Comparison of ENCODE assay signal across 29 cellular contexts in genomic region chr2:205297846-205298245, GRCh38.
"Had no signal": no experiment of that assay in that cellular context is flagged by ENCODE, and none has a peak within 500 bp of the region (broad histone marks: within the 10 kb centered on the region; RNA-seq: fewer than 3 reads in every experiment).

No MANE protein-coding gene starts in this region.

- H3K4me1 ChIP-seq: parathyroid adenoma, psoas muscle, right lobe of liver, suprapubic skin, testis, tibial artery, upper lobe of right lung, uterus had no signal

- H3K79me2 ChIP-seq: parathyroid adenoma had no signal

- H3K27ac ChIP-seq: neural progenitor cell, ovary, parathyroid adenoma, psoas muscle, right lobe of liver, sigmoid colon, suprapubic skin, testis, tibial artery, transverse colon, upper lobe of right lung, uterus had no signal

- H3K27me3 Mint-ChIP-seq: progenitor cell of endocrine pancreas; stimulated activated naive B cell treated with anti-CD40 and anti-IgM and Interleukin-4, amounts not matched to agents 10 μg/mL and 1 μg/mL and 100 μg/mL, for 72 hours; stimulated activated naive CD8-positive, alpha-beta T cell treated with anti-CD3 and anti-CD28 coated beads, Interleukin-15, amount 100 ng/mL, for 72 hours; type B pancreatic cell had no signal

- H3K9me3 Mint-ChIP-seq: natural killer cell; nephron; neural progenitor cell; stimulated activated effector memory CD8-positive, alpha-beta T cell treated with anti-CD3 and anti-CD28 coated beads, Interleukin-12 subunit alpha, Interleukin-12 subunit beta, amount 100 ng/mL, for 72 hours; stimulated activated naive CD8-positive, alpha-beta T cell treated with anti-CD3 and anti-CD28 coated beads, Interleukin-15, amount 100 ng/mL, for 72 hours; type B pancreatic cell had no signal

- H3K4me1 Mint-ChIP-seq: natural killer cell; nephron; stimulated activated effector memory CD8-positive, alpha-beta T cell treated with anti-CD3 and anti-CD28 coated beads, Interleukin-12 subunit alpha, Interleukin-12 subunit beta, amount 100 ng/mL, for 72 hours; stimulated activated naive CD8-positive, alpha-beta T cell treated with anti-CD3 and anti-CD28 coated beads, Interleukin-15, amount 100 ng/mL, for 72 hours had no signal

- H2AFZ ChIP-seq: neural progenitor cell, parathyroid adenoma had no signal

- H3K9me3 ChIP-seq: ovary, psoas muscle, right lobe of liver, sigmoid colon, suprapubic skin, testis, tibial artery, transverse colon, upper lobe of right lung, uterus had no signal

- ATAC-seq: natural killer cell; psoas muscle; right cardiac atrium; right lobe of liver; stimulated activated effector memory CD8-positive, alpha-beta T cell treated with anti-CD3 and anti-CD28 coated beads, Interleukin-12 subunit alpha, Interleukin-12 subunit beta, amount 100 ng/mL, for 72 hours; stimulated activated naive B cell treated with anti-CD40 and anti-IgM and Interleukin-4, amounts not matched to agents 10 μg/mL and 1 μg/mL and 100 μg/mL, for 72 hours; stimulated activated naive CD8-positive, alpha-beta T cell treated with anti-CD3 and anti-CD28 coated beads, Interleukin-15, amount 100 ng/mL, for 72 hours; stimulated activated naive CD8-positive, alpha-beta T cell treated with anti-CD3 and anti-CD28 coated beads, Interleukin-15, Interleukin-2, amounts not matched to agents 100 U/mL and 50 U/mL, for 24 hours; upper lobe of right lung had no signal

- H3K27me3 ChIP-seq: neural progenitor cell, ovary, right lobe of liver, sigmoid colon, suprapubic skin, testis, tibial artery, transverse colon, upper lobe of right lung, uterus had no signal

- H3K4me2 ChIP-seq: neural progenitor cell had no signal

- H3K4me3 Mint-ChIP-seq: natural killer cell; nephron; neural progenitor cell; stimulated activated effector memory CD8-positive, alpha-beta T cell treated with anti-CD3 and anti-CD28 coated beads, Interleukin-12 subunit alpha, Interleukin-12 subunit beta, amount 100 ng/mL, for 72 hours; stimulated activated naive B cell treated with anti-CD40 and anti-IgM and Interleukin-4, amounts not matched to agents 10 μg/mL and 1 μg/mL and 100 μg/mL, for 72 hours; stimulated activated naive CD8-positive, alpha-beta T cell treated with anti-CD3 and anti-CD28 coated beads, Interleukin-15, amount 100 ng/mL, for 72 hours; type B pancreatic cell had no signal

- FAIRE-seq: small intestine had no signal

- H3K9ac ChIP-seq: neural progenitor cell, parathyroid adenoma had no signal

- H3K27ac Mint-ChIP-seq: natural killer cell; nephron; neural progenitor cell; progenitor cell of endocrine pancreas; stimulated activated effector memory CD8-positive, alpha-beta T cell treated with anti-CD3 and anti-CD28 coated beads, Interleukin-12 subunit alpha, Interleukin-12 subunit beta, amount 100 ng/mL, for 72 hours; stimulated activated naive B cell treated with anti-CD40 and anti-IgM and Interleukin-4, amounts not matched to agents 10 μg/mL and 1 μg/mL and 100 μg/mL, for 72 hours; type B pancreatic cell had no signal

- H3K36me3 ChIP-seq: neural progenitor cell, ovary, right lobe of liver, transverse colon, upper lobe of right lung, uterus had no signal

- H3K4me3 ChIP-seq: neural progenitor cell, ovary, psoas muscle, right lobe of liver, sigmoid colon, suprapubic skin, testis, tibial artery, transverse colon, upper lobe of right lung, uterus had no signal

- DNase-seq: natural killer cell; occipital lobe; ovary; posterior cingulate gyrus; psoas muscle; right cardiac atrium; right lobe of liver; sigmoid colon; small intestine; stimulated activated CD4-positive, alpha-beta T cell treated with anti-CD3 and anti-CD28 coated beads, Interleukin-15, amount 100 ng/mL, for 24 hours; stimulated activated CD4-positive, alpha-beta T cell treated with anti-CD3 and anti-CD28 coated beads, Interleukin-2, amount 100 ng/mL, for 24 hours; stimulated activated CD4-positive, alpha-beta T cell treated with anti-CD3 and anti-CD28 coated beads, Interleukin-2, amount 100 ng/mL, for 48 hours; stimulated activated CD4-positive, alpha-beta T cell treated with anti-CD3 and anti-CD28 coated beads, Interleukin-4, amount 100 ng/mL, for 24 hours; stimulated activated naive B cell treated with anti-CD40 and anti-IgM and Interleukin-4, amounts not matched to agents 10 μg/mL and 1 μg/mL and 100 μg/mL, for 72 hours; stimulated activated naive CD8-positive, alpha-beta T cell treated with anti-CD3 and anti-CD28 coated beads, Interleukin-15, amount 100 ng/mL, for 72 hours; stimulated activated naive CD8-positive, alpha-beta T cell treated with anti-CD3 and anti-CD28 coated beads, Interleukin-15, Interleukin-2, amounts not matched to agents 100 U/mL and 50 U/mL, for 24 hours; substantia nigra; testis; tibial artery; transverse colon; upper lobe of right lung; uterus had no signal

- H3K36me3 Mint-ChIP-seq: natural killer cell; stimulated activated effector memory CD8-positive, alpha-beta T cell treated with anti-CD3 and anti-CD28 coated beads, Interleukin-12 subunit alpha, Interleukin-12 subunit beta, amount 100 ng/mL, for 72 hours; stimulated activated naive B cell treated with anti-CD40 and anti-IgM and Interleukin-4, amounts not matched to agents 10 μg/mL and 1 μg/mL and 100 μg/mL, for 72 hours had no signal
